8 cellular contexts compared by ENCODE assay signal in genomic region chr3:12810013-12810780, GRCh38. TPM values are rescaled to one million over a fixed set of nuclear protein-coding genes. Genes with fewer than 3 reads are reported as not detected.
DNase-seq lines count a peak whose midpoint lies in the region; ATAC-seq and TF ChIP-seq lines count a peak whose summit lies in the region.

No MANE protein-coding gene starts in this region.

- no peaks in the 10 kb centered on the region for H3K79me2 ChIP-seq in GM23338 (replicated peaks; ENCODE audit: insufficient read depth)

- intact Hi-C loops in left ventricle myocardium inferior (cut with micrococcal nuclease): no loop called here
- intact Hi-C loops in upper lobe of right lung (cut with DNase I): no loop called here

- H3K36me3 Mint-ChIP-seq in GM23338 (ENCODE audit: low read depth): peaks cover 19% of the 10 kb centered on the region
- H3K36me3 Mint-ChIP-seq in progenitor cell of endocrine pancreas (ENCODE audit: insufficient read depth): peaks cover 2% of the 10 kb centered on the region

- H3K4me3 ChIP-seq in GM23338 (peak overlapping the region; percentile 58), left ventricle myocardium inferior (peak overlapping the region; percentile 69), upper lobe of right lung (peak overlapping the region; percentile 67)

- H3K27ac ChIP-seq in GM23338 (ENCODE audit: low read depth): no peak overlapping the region
- H3K27ac ChIP-seq in left ventricle myocardium inferior (replicated peaks): peak overlapping the region; percentile 79
- H3K27ac ChIP-seq in upper lobe of right lung: peak overlapping the region; percentile 68

- H3K9me2 ChIP-seq in GM23338 (ENCODE audit: insufficient read depth): no peaks in the 10 kb centered on the region

- peak overlapping the region; percentile 65 for H3K4me3 Mint-ChIP-seq in GM23338
- H3K4me3 Mint-ChIP-seq in progenitor cell of endocrine pancreas (ENCODE audit: low read depth): peak overlapping the region; percentile 52

- H2AFZ ChIP-seq in GM23338: peak overlapping the region; percentile 43; the same call in 1 of the 2 replicates

- peak overlapping the region; percentile 78 for H3K4me2 ChIP-seq in GM23338

- no peaks in the 10 kb centered on the region for H3F3A ChIP-seq in GM23338 (replicated peaks; ENCODE audit: low read depth)

- ATAC-seq in GM23338: peak; percentile 91
- ATAC-seq in upper lobe of right lung: peak; percentile 99

- H3K9me3 Mint-ChIP-seq in GM23338 (no peaks in the 10 kb centered on the region), progenitor cell of endocrine pancreas (ENCODE audit: low read depth) (no peaks in the 10 kb centered on the region)

- H3K27ac Mint-ChIP-seq in GM23338: no peak overlapping the region
- peak overlapping the region; percentile 64 for H3K27ac Mint-ChIP-seq in progenitor cell of endocrine pancreas

- no peaks in the 10 kb centered on the region for H3K36me3 ChIP-seq in GM23338 (ENCODE audit: insufficient read depth)
- H3K36me3 ChIP-seq in left ventricle myocardium inferior: peaks cover 57% of the 10 kb centered on the region
- no peaks in the 10 kb centered on the region for H3K36me3 ChIP-seq in upper lobe of right lung

- no peaks in the 10 kb centered on the region for H4K20me1 ChIP-seq in GM23338 (replicated peaks; ENCODE audit: insufficient read depth)

- DNase-seq in EH (ENCODE audit: low read depth) (peak; percentile 93), GM23338 (ENCODE audit: low spot score) (peak; percentile 98), SW480 (ENCODE audit: low spot score) (peak; percentile 83), amniotic epithelial cell (ENCODE audit: low read depth) (peak; percentile 78), left ventricle myocardium inferior (peak; percentile 96), progenitor cell of endocrine pancreas (ENCODE audit: low spot score, unreplicated experiment) (peak; percentile 93), upper lobe of right lung (peak; percentile 98)

- H3K4me1 ChIP-seq in GM23338 (ENCODE audit: insufficient read depth): peaks cover 8% of the 10 kb centered on the region
- peaks cover 51% of the 10 kb centered on the region for H3K4me1 ChIP-seq in left ventricle myocardium inferior
- peaks cover 4% of the 10 kb centered on the region for H3K4me1 ChIP-seq in upper lobe of right lung

- TF ChIP-seq CTCF in GM23338 (conservative IDR thresholded peaks at IDR 0.05; ENCODE audit: low read depth in 2 of 2): peak; percentile 47 to 61
- peak; percentile 61 for TF ChIP-seq CTCF in LNCAP (IDR thresholded peaks at IDR 0.05)
- peak; percentile 83 for TF ChIP-seq CTCF in left ventricle myocardium inferior (IDR thresholded peaks at IDR 0.05; ENCODE audit: borderline replicate concordance)
- TF ChIP-seq CTCF in progenitor cell of endocrine pancreas (IDR thresholded peaks at IDR 0.05; ENCODE audit: unreplicated experiment): peak; percentile 92
- peak; percentile 77 for TF ChIP-seq CTCF in upper lobe of right lung (IDR thresholded peaks at IDR 0.05)

- H3K9me3 ChIP-seq in left ventricle myocardium inferior (replicated peaks) (no peaks in the 10 kb centered on the region), upper lobe of right lung (no peaks in the 10 kb centered on the region)

- H3K4me1 Mint-ChIP-seq in GM23338: peaks cover 15% of the 10 kb centered on the region
- no peaks in the 10 kb centered on the region for H3K4me1 Mint-ChIP-seq in progenitor cell of endocrine pancreas (ENCODE audit: low read depth)

- H3K27me3 ChIP-seq in GM23338 (ENCODE audit: insufficient read depth): no peaks in the 10 kb centered on the region
- H3K27me3 ChIP-seq in left ventricle myocardium inferior (ENCODE audit: low read depth): no peaks in the 10 kb centered on the region
- H3K27me3 ChIP-seq in upper lobe of right lung: no peaks in the 10 kb centered on the region

- H3K27me3 Mint-ChIP-seq in GM23338 (ENCODE audit: insufficient read depth, low read depth, poor library complexity) (peaks cover 8% of the 10 kb centered on the region), progenitor cell of endocrine pancreas (peaks cover 8% of the 10 kb centered on the region)

TF ChIP-seq in GM23338, 12 proteins besides CTCF, POLR2A, EP300 and RAD21:
- TF ChIP-seq NANOG (IDR thresholded peaks at IDR 0.05; ENCODE audit: borderline replicate concordance): no peak
- TF ChIP-seq CREB1 (CRISPR knock-in tag; IDR thresholded peaks at IDR 0.05; ENCODE audit: low read depth): peak; percentile 44; the same call in 1 of the 2 replicates
- peak; percentile 79 for TF ChIP-seq POLR2AphosphoS5 (IDR thresholded peaks at IDR 0.05; ENCODE audit: low read depth)
- no peak for TF ChIP-seq ETS1 (IDR thresholded peaks at IDR 0.05)

RNA-seq across cellular contexts. Expression of gene CAND2, which starts 13.7 kb away (rescaled TPM):
- total RNA-seq in GM23338 (2014; rRNA removed; shearing (Covaris generic)): 16.5 and 20.5 TPM in 2 replicates
- 4.5 and 5.6 TPM in 2 replicates for polyA plus RNA-seq in GM23338 (2016; fragmentation: Nextera tagmentation; extraction: Ambion mirVana)
- total RNA-seq in left ventricle myocardium inferior: 76.2 TPM
- total RNA-seq in progenitor cell of endocrine pancreas: 7.9 and 11.0 TPM in 2 replicates
- total RNA-seq in upper lobe of right lung: 7.8 TPM

RNA-seq across cellular contexts. Expression of gene RPL32, which starts 31.2 kb away (rescaled TPM):
- total RNA-seq in GM23338 (2014; rRNA removed; shearing (Covaris generic)): 561 and 772 TPM in 2 replicates
- polyA plus RNA-seq in GM23338 (2016; fragmentation: Nextera tagmentation; extraction: Ambion mirVana): 2,550 and 2,858 TPM in 2 replicates
- total RNA-seq in left ventricle myocardium inferior (880 TPM), progenitor cell of endocrine pancreas (1,626 and 1,662 TPM in 2 replicates), upper lobe of right lung (1,191 TPM)

RNA-seq across cellular contexts. Expression of gene TMEM40, which starts 51.1 kb away (rescaled TPM):
- 0.14 TPM in 1 of 2 replicates, not detected in the other for total RNA-seq in GM23338 (2014; rRNA removed; shearing (Covaris generic))
- polyA plus RNA-seq in GM23338 (2016; fragmentation: Nextera tagmentation; extraction: Ambion mirVana): 0.48 and 0.56 TPM in 2 replicates
- total RNA-seq in left ventricle myocardium inferior: 4.5 TPM
- total RNA-seq in progenitor cell of endocrine pancreas: 0.36 TPM in 1 of 2 replicates, not detected in the other
- not detected for total RNA-seq in upper lobe of right lung
